Comparison of ENCODE assay signal across 12 cellular contexts in genomic region chr4:68249434-68249833, GRCh38. TPM values are rescaled to one million over a fixed set of nuclear protein-coding genes. Genes with fewer than 3 reads are reported as not detected.
A peak's percentile ranks its signal among the peaks of the same experiment; 100 is the strongest.
DNase-seq lines count a peak whose midpoint lies in the region; ATAC-seq and TF ChIP-seq lines count a peak whose summit lies in the region.
"Had no signal": no experiment of that assay in that cellular context is flagged by ENCODE, and none has a peak within 500 bp of the region (broad histone marks: within the 10 kb centered on the region; RNA-seq: fewer than 3 reads in every experiment).

No MANE protein-coding gene starts in this region.

- TF ChIP-seq CTCF in foreskin fibroblast (IDR thresholded peaks at IDR 0.05; ENCODE audit: low read depth, low read length), result no peak

- in situ Hi-C loops in G401 (cut with HindIII; ENCODE audit: low sequenced_read_pairs), result no loop called here

- no peaks in the 10 kb centered on the region for H3K4me1 ChIP-seq in esophagus (ENCODE audit: control insufficient read depth in 2 of 2, insufficient read depth in 2 of 2, low read length in 1 of 2)
- H3K4me1 ChIP-seq: tibial nerve had no signal

- ATAC-seq in GM18909 (IDR thresholded peaks at IDR 0.05; ENCODE audit: poor library complexity, unreplicated experiment) (peak; percentile 89), GM21576 (IDR thresholded peaks at IDR 0.05; ENCODE audit: unreplicated experiment) (peak; percentile 82), HG03432 (IDR thresholded peaks at IDR 0.05; ENCODE audit: unreplicated experiment) (peak; percentile 90)

- no peaks in the 10 kb centered on the region for H3K9me3 ChIP-seq in esophagus (ENCODE audit: control insufficient read depth in 2 of 2, insufficient read depth in 1 of 2, low read depth in 1 of 2, low read length in 1 of 2)
- H3K9me3 ChIP-seq: tibial nerve had no signal

- DNase-seq in foreskin fibroblast (no peak), NCI-H187 (lab: John Stamatoyannopoulos, UW) (no peak), G401 (ENCODE audit: low spot score) (no peak)
- DNase-seq: activated CD4-positive, alpha-beta T cell treated with anti-CD3 and anti-CD28 coated beads, Interleukin-2, amount 10 ng/mL, durations not matched to agents 7 days and 5 days; islet precursor cell had no signal

- no peak overlapping the region for H3K4me3 ChIP-seq in esophagus (ENCODE audit: low read depth in 1 of 2, low read length in 2 of 2)
- no peak overlapping the region for H3K4me3 ChIP-seq in foreskin fibroblast (ENCODE audit: low read depth in 1 of 2, low read length in 2 of 2)
- H3K4me3 ChIP-seq: tibial nerve had no signal

- peak overlapping the region; percentile 76 to 86 for H3K27ac ChIP-seq in esophagus (ENCODE audit: low read depth in 2 of 2, low read length in 1 of 2)
- H3K27ac ChIP-seq: tibial nerve had no signal

- H3K27me3 ChIP-seq in esophagus (ENCODE audit: control insufficient read depth in 1 of 2, insufficient read depth in 2 of 2, low read length in 2 of 2), result no peaks in the 10 kb centered on the region
- H3K27me3 ChIP-seq: tibial nerve had no signal

- H3K36me3 ChIP-seq in esophagus (ENCODE audit: control insufficient read depth in 2 of 2, insufficient read depth in 2 of 2, low read length in 1 of 2), result no peaks in the 10 kb centered on the region
- H3K36me3 ChIP-seq: tibial nerve had no signal

RNA-seq across cellular contexts. Expression of gene TMPRSS11B, which starts 3.9 kb away (rescaled TPM):
- polyA plus RNA-seq in esophagus, result 1,000 to 10,000 TPM in 1 of 2 donors, 100 to 1,000 TPM in 1; 394 to 1,112 TPM
- total RNA-seq in G401 (2014; rRNA removed; shearing (Covaris generic)), result not detected in 2 replicates
- total RNA-seq: activated CD4-positive, alpha-beta T cell treated with anti-CD3 and anti-CD28 coated beads, Interleukin-2, amount 10 ng/mL, durations not matched to agents 7 days and 5 days; skeletal muscle tissue; tibial nerve had no signal
- polyA plus RNA-seq: IgD-negative memory B cell had no signal
